ENCODE assay signal across 1 cellular context in genomic region chr19:2976609-2977000, GRCh38.
A peak's percentile ranks its signal among the peaks of the same experiment; 100 is the strongest.
TF ChIP-seq lines count a peak whose summit lies in the region.

No MANE protein-coding gene starts in this region.

TF ChIP-seq in GM12878, 131 proteins besides CTCF, POLR2A, EP300 and RAD21:
- TF ChIP-seq IKZF2 (IDR thresholded peaks at IDR 0.05) (0 out of 4 replicates have a peak, but pooled peaks have one; percentile 42 to 43), PAX5 (IDR thresholded peaks at IDR 0.05; ENCODE audit: borderline replicate concordance, low read depth, low read length) (no peak), IKZF1 (conservative IDR thresholded peaks at IDR 0.05) (peak; percentile 67; the same call in 1 of the 2 replicates)
